In genomic region chr6:13327691-13328075, GRCh38 we compare ENCODE assay signal across 8 cellular contexts. TPM values are rescaled to one million over a fixed set of nuclear protein-coding genes. Genes with fewer than 3 reads are reported as not detected.
A peak's percentile ranks its signal among the peaks of the same experiment; 100 is the strongest.
DNase-seq lines count a peak whose midpoint lies in the region; ATAC-seq and TF ChIP-seq lines count a peak whose summit lies in the region.

No MANE protein-coding gene starts in this region.

- intact Hi-C loops in left colon (cut with DNase I, micrococcal nuclease) (no loop called here), thyroid gland (cut with DNase I) (no loop called here)

- peak overlapping the region; percentile 95 to 98 (median 96) for H3K4me3 Mint-ChIP-seq in CD4-positive, CD25-positive, alpha-beta regulatory T cell
- peak overlapping the region; percentile 89 for H3K4me3 Mint-ChIP-seq in activated naive CD8-positive, alpha-beta T cell treated with anti-CD3 and anti-CD28 coated beads for 36 hours

- H3K27ac Mint-ChIP-seq in CD4-positive, CD25-positive, alpha-beta regulatory T cell, result peak overlapping the region; percentile 96 to 98 (median 97)
- peak overlapping the region; percentile 82 for H3K27ac Mint-ChIP-seq in activated naive CD8-positive, alpha-beta T cell treated with anti-CD3 and anti-CD28 coated beads for 36 hours

- peaks cover 16 to 38% (median 25%) of the 10 kb centered on the region in 4 donors for H3K4me1 Mint-ChIP-seq in CD4-positive, CD25-positive, alpha-beta regulatory T cell
- H3K4me1 Mint-ChIP-seq in activated naive CD8-positive, alpha-beta T cell treated with anti-CD3 and anti-CD28 coated beads for 36 hours, result peaks cover 26% of the 10 kb centered on the region

- H3K36me3 Mint-ChIP-seq in CD4-positive, CD25-positive, alpha-beta regulatory T cell, result peaks cover 24% of the 10 kb centered on the region
- peaks cover 6% of the 10 kb centered on the region for H3K36me3 Mint-ChIP-seq in activated naive CD8-positive, alpha-beta T cell treated with anti-CD3 and anti-CD28 coated beads for 36 hours

- no peak for ATAC-seq in CD4-positive, CD25-positive, alpha-beta regulatory T cell (ENCODE audit: low read depth in 2 of 2)
- ATAC-seq in HG03066 (IDR thresholded peaks at IDR 0.05; ENCODE audit: low read depth, unreplicated experiment) (peak; percentile 7), left colon (peak; percentile 22)

- no peaks in the 10 kb centered on the region for H3K9me3 ChIP-seq in CD4-positive, CD25-positive, alpha-beta regulatory T cell (ENCODE audit: control insufficient read depth in 2 of 2, low read length in 2 of 2)
- H3K9me3 ChIP-seq in thyroid gland, result no peaks in the 10 kb centered on the region

- TF ChIP-seq POLR2A in thyroid gland (IDR thresholded peaks at IDR 0.05), result no peak

- H3K27me3 ChIP-seq in CD4-positive, CD25-positive, alpha-beta regulatory T cell (ENCODE audit: control insufficient read depth, insufficient read depth, low read length), result no peaks in the 10 kb centered on the region
- no peaks in the 10 kb centered on the region for H3K27me3 ChIP-seq in thyroid gland

- peak overlapping the region; percentile 98 for H3K4me3 ChIP-seq in CD4-positive, CD25-positive, alpha-beta regulatory T cell (ENCODE audit: low read depth, low read length)
- H3K4me3 ChIP-seq in thyroid gland (replicated peaks in 1 of 3), result peak overlapping the region; percentile 49 to 96 (median 76)

- H3K4me1 ChIP-seq in CD4-positive, CD25-positive, alpha-beta regulatory T cell (ENCODE audit: control insufficient read depth, insufficient read depth, low read length, poor library complexity, severe bottlenecking), result peaks cover 19% of the 10 kb centered on the region
- H3K4me1 ChIP-seq in thyroid gland, result peaks cover 0 to 9% of the 10 kb centered on the region in 2 donors

- 1% methylated on average over 10 of the region's 10 CpGs for WGBS in thyroid gland, 2 donors

- H3K9me3 Mint-ChIP-seq in CD4-positive, CD25-positive, alpha-beta regulatory T cell, result no peaks in the 10 kb centered on the region
- no peaks in the 10 kb centered on the region for H3K9me3 Mint-ChIP-seq in activated naive CD8-positive, alpha-beta T cell treated with anti-CD3 and anti-CD28 coated beads for 36 hours

- no peak for DNase-seq in CD4-positive, CD25-positive, alpha-beta regulatory T cell
- no peak for DNase-seq in activated naive CD8-positive, alpha-beta T cell treated with anti-CD3 and anti-CD28 coated beads for 36 hours
- DNase-seq in left colon, result no peak
- DNase-seq in thyroid gland, result no peak
- no peak for DNase-seq in globus pallidus (ENCODE audit: low spot score)
- no peak for DNase-seq in epidermal melanocyte (ENCODE audit: insufficient read length, low spot score)
- DNase-seq in stimulated activated CD4-positive, alpha-beta T cell treated with anti-CD3 and anti-CD28 coated beads, Interleukin-4, amount 100 ng/mL, for 1 hour, result no peak

- H3K36me3 ChIP-seq in CD4-positive, CD25-positive, alpha-beta regulatory T cell (ENCODE audit: control insufficient read depth, insufficient read depth, low read length), result peaks cover 19% of the 10 kb centered on the region
- H3K36me3 ChIP-seq in thyroid gland, result peaks cover 0 to 6% of the 10 kb centered on the region in 2 donors

- no peak for TF ChIP-seq CTCF in thyroid gland (IDR thresholded peaks at IDR 0.05)

- H3K27me3 Mint-ChIP-seq in CD4-positive, CD25-positive, alpha-beta regulatory T cell, result peaks cover 4% of the 10 kb centered on the region
- no peaks in the 10 kb centered on the region for H3K27me3 Mint-ChIP-seq in activated naive CD8-positive, alpha-beta T cell treated with anti-CD3 and anti-CD28 coated beads for 36 hours

- H3K27ac ChIP-seq in CD4-positive, CD25-positive, alpha-beta regulatory T cell (ENCODE audit: insufficient read depth, low read length, poor library complexity, severe bottlenecking), result peak overlapping the region; percentile 83
- peak overlapping the region in 2 of 3 donors; percentile 91 to 95 for H3K27ac ChIP-seq in thyroid gland

RNA-seq across cellular contexts. Expression of gene TBC1D7, which starts 0.7 kb away (rescaled TPM):
- 16.2 TPM for total RNA-seq in CD4-positive, CD25-positive, alpha-beta regulatory T cell
- 10 to 100 TPM; 18.7 to 31.3 (median 22.5) TPM for polyA plus RNA-seq in CD4-positive, CD25-positive, alpha-beta regulatory T cell
- 10 to 100 TPM; 20.2 to 20.6 TPM for total RNA-seq in activated naive CD8-positive, alpha-beta T cell treated with anti-CD3 and anti-CD28 coated beads for 36 hours
- 10 to 100 TPM; 20.9 to 22.1 TPM for total RNA-seq in left colon
- 10 to 100 TPM in 2 of 4 donors, 1 to 10 TPM in 2; 6.9 to 10.7 (median 9.6) TPM for total RNA-seq in thyroid gland

Comparison
In these comparisons a context has a peak if more than half of its experiments do, and no peak if none do; other contexts are left out.
1. ATAC-seq: peak in HG03066 (single experiment) and left colon (single experiment); none in CD4-positive, CD25-positive, alpha-beta regulatory T cell (0 of 2).